Comparison of ENCODE assay signal across 14 cellular contexts in the genomic region with DNA sequence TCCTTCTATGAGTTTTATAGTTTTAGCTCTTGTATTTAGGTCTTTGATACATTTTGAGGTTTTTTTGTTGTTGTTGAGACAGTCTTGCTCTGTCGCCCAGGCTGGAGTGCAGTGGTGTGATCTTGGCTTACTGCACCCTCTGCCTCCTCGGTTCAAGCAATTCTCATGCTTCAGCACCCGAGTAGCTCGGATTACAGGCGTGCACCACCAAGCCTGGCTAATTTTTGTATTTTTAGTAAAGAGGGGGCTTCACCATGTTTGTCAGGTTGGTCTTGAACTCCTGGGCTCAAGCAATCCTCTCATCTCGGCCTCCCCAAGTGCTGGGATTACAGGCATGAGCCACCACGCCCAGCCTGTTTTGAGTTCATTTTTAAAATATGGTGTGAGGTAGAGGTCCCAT. TPM values are rescaled to one million over a fixed set of nuclear protein-coding genes. Genes with fewer than 3 reads are reported as not detected.
DNase-seq lines count a peak whose midpoint lies in the region; ATAC-seq, FAIRE-seq and TF ChIP-seq lines count a peak whose summit lies in the region.
"Had no signal": no experiment of that assay in that cellular context is flagged by ENCODE, and none has a peak within 500 bp of the region (broad histone marks: within the 10 kb centered on the region; RNA-seq: fewer than 3 reads in every experiment).

No MANE protein-coding gene starts in this region.

- H3K9ac ChIP-seq in endothelial cell of umbilical vein (replicated peaks; ENCODE audit: extremely low read depth, insufficient read depth, low read length): no peak overlapping the region
- no peak overlapping the region for H3K9ac ChIP-seq in skeletal muscle satellite cell (ENCODE audit: low read depth, low read length)

- POLR2A ChIA-PET in endothelial cell of umbilical vein (lab: Charles Lee): no interaction called here

- H3K9me3 ChIP-seq in endothelial cell of umbilical vein (replicated peaks; ENCODE audit: control insufficient read depth, insufficient read depth, low read length) (no peaks in the 10 kb centered on the region), skeletal muscle satellite cell (replicated peaks; ENCODE audit: low read length) (no peaks in the 10 kb centered on the region)

- intact Hi-C loops in endothelial cell of umbilical vein (cut with micrococcal nuclease): loop anchor here (2.0 kb wide), 1 partner anchor 15 kb away; no protein-coding TSS in a partner anchor

- H3K36me3 ChIP-seq in endothelial cell of umbilical vein (ENCODE audit: control insufficient read depth in 2 of 2, extremely low read depth in 1 of 2, insufficient read depth in 2 of 2, low read length in 2 of 2): no peaks in the 10 kb centered on the region
- H3K36me3 ChIP-seq in skeletal muscle satellite cell (ENCODE audit: insufficient read depth, low read length): no peaks in the 10 kb centered on the region

- H3K4me2 ChIP-seq in endothelial cell of umbilical vein (ENCODE audit: insufficient read depth, low read length) (no peak overlapping the region), skeletal muscle satellite cell (ENCODE audit: low read length) (peak overlapping the region; percentile 35)

- H3K27me3 Mint-ChIP-seq in activated CD8-positive, alpha-beta memory T cell treated with anti-CD3 and anti-CD28 coated beads, Interleukin-2, amount 10 ng/mL, durations not matched to agents 7 days and 5 days: no peaks in the 10 kb centered on the region
- no peaks in the 10 kb centered on the region for H3K27me3 Mint-ChIP-seq in T-helper 2 cell treated with Interferon-gamma antibody and Interleukin-4, amounts not matched to agents 5 μg/mL and 100 μg/mL, for 36 hours (ENCODE audit: low read depth)

- H3K79me2 ChIP-seq in endothelial cell of umbilical vein (ENCODE audit: control insufficient read depth, insufficient read depth, low read length): peaks cover 67% of the 10 kb centered on the region

- no peak for FAIRE-seq in endothelial cell of umbilical vein (lab: Jason Lieb, UNC)

- in situ Hi-C loops in GM13977 (cut with MboI; ENCODE audit: low pct_unique_long_range_greater_than_20kb, low sequenced_read_pairs, unreplicated experiment): no loop called here

- H3K4me1 ChIP-seq in endothelial cell of umbilical vein (ENCODE audit: control insufficient read depth, extremely low read depth, insufficient read depth, low read length) (peaks cover 14% of the 10 kb centered on the region), skeletal muscle satellite cell (ENCODE audit: control insufficient read depth, insufficient read depth, low read length) (peaks cover 18% of the 10 kb centered on the region)

- no peak for DNase-seq in activated CD8-positive, alpha-beta memory T cell treated with anti-CD3 and anti-CD28 coated beads, Interleukin-2, amount 10 ng/mL, durations not matched to agents 7 days and 5 days
- DNase-seq in activated CD8-positive, alpha-beta memory T cell treated with anti-CD3 and anti-CD28 coated beads, Interleukin-2, amount 50 U/mL, for 48 hours: no peak
- no peak for DNase-seq in T-helper 2 cell treated with Interferon-gamma antibody and Interleukin-4, amounts not matched to agents 5 μg/mL and 100 μg/mL, for 36 hours (ENCODE audit: low spot score)
- DNase-seq in endothelial cell of umbilical vein (ENCODE audit: low read depth, low spot score): no peak
- DNase-seq in GM13977 (ENCODE audit: low spot score): no peak
- no peak for DNase-seq in SIG-M5 treated with dmso at 0.1 percent for 504 hours (lab: John Stamatoyannopoulos, UW; ENCODE audit: unreplicated experiment)
- no peak for DNase-seq in MV-4-11 (lab: John Stamatoyannopoulos, UW)
- DNase-seq: activated gamma-delta T cell treated with Interleukin-2 at 50 U/mL for 16 hours; NCI-H1694 treated with DMSO at 0.1 percent for 48 hours; NCI-H748 treated with DMSO at 0.1 percent for 48 hours; stimulated activated CD4-positive, alpha-beta T cell treated with anti-CD3 and anti-CD28 coated beads, Interleukin-12 subunit alpha, Interleukin-12 subunit beta, amount 100 ng/mL, for 4 hours had no signal

- H3K4me1 Mint-ChIP-seq in activated CD8-positive, alpha-beta memory T cell treated with anti-CD3 and anti-CD28 coated beads, Interleukin-2, amount 10 ng/mL, durations not matched to agents 7 days and 5 days: peaks cover 36% of the 10 kb centered on the region
- H3K4me1 Mint-ChIP-seq in T-helper 2 cell treated with Interferon-gamma antibody and Interleukin-4, amounts not matched to agents 5 μg/mL and 100 μg/mL, for 36 hours (ENCODE audit: low read depth): peaks cover 37% of the 10 kb centered on the region

- no peaks in the 10 kb centered on the region for H3K27me3 ChIP-seq in endothelial cell of umbilical vein (ENCODE audit: control insufficient read depth in 2 of 2, insufficient read depth in 2 of 2, low read length in 2 of 2)
- H3K27me3 ChIP-seq in skeletal muscle satellite cell (ENCODE audit: control insufficient read depth, insufficient read depth, low read length): no peaks in the 10 kb centered on the region

- H3K9me3 Mint-ChIP-seq in activated CD8-positive, alpha-beta memory T cell treated with anti-CD3 and anti-CD28 coated beads, Interleukin-2, amount 10 ng/mL, durations not matched to agents 7 days and 5 days (ENCODE audit: low read depth): no peaks in the 10 kb centered on the region
- no peaks in the 10 kb centered on the region for H3K9me3 Mint-ChIP-seq in T-helper 2 cell treated with Interferon-gamma antibody and Interleukin-4, amounts not matched to agents 5 μg/mL and 100 μg/mL, for 36 hours

- dilution Hi-C loops in endothelial cell of umbilical vein (cut with MboI; ENCODE audit: extremely low pct_ligation_motif_present, low sequenced_read_pairs): no loop called here

- no peak overlapping the region for H3K4me3 ChIP-seq in endothelial cell of umbilical vein (replicated peaks in 1 of 3; ENCODE audit: insufficient read depth in 1 of 3, low read depth in 1 of 3, low read length in 3 of 3)
- H3K4me3 ChIP-seq in skeletal muscle satellite cell (ENCODE audit: low read length): no peak overlapping the region
- H3K4me3 ChIP-seq: K562 had no signal

- CTCF ChIA-PET in activated CD8-positive, alpha-beta memory T cell treated with anti-CD3 and anti-CD28 coated beads, Interleukin-2, amount 10 ng/mL, durations not matched to agents 7 days and 5 days (lab: Charles Lee): interaction anchor here (0.9 to 2.6 kb wide), 11 partner anchors 11 to 639 kb away, joined by 3 to 17 read pairs (median 4); partner anchors contain the start of genes CNEP1R1 and HEATR3
- CTCF ChIA-PET in endothelial cell of umbilical vein (lab: Charles Lee): interaction anchor here (0.9 to 4.1 kb wide), 6 partner anchors 11 to 142 kb away, joined by 3 to 32 read pairs (median 4); partner anchors contain the start of gene CNEP1R1

- BruUV-seq in endothelial cell of umbilical vein (replicated peaks; lab: Mats Ljungman, UMichigan): no TSS peak

- no peaks in the 10 kb centered on the region for H3K9me1 ChIP-seq in endothelial cell of umbilical vein (replicated peaks; ENCODE audit: control insufficient read depth, extremely low read depth, insufficient read depth, low read length)

- H4K20me1 ChIP-seq in endothelial cell of umbilical vein (replicated peaks; ENCODE audit: control insufficient read depth, extremely low read depth, insufficient read depth, low read length): no peaks in the 10 kb centered on the region

- no peak overlapping the region for H2AFZ ChIP-seq in endothelial cell of umbilical vein (ENCODE audit: low read depth, low read length)

- peak overlapping the region; percentile 32 for H3K4me3 Mint-ChIP-seq in activated CD8-positive, alpha-beta memory T cell treated with anti-CD3 and anti-CD28 coated beads, Interleukin-2, amount 10 ng/mL, durations not matched to agents 7 days and 5 days
- peak overlapping the region; percentile 65 for H3K4me3 Mint-ChIP-seq in T-helper 2 cell treated with Interferon-gamma antibody and Interleukin-4, amounts not matched to agents 5 μg/mL and 100 μg/mL, for 36 hours

- H3K27ac ChIP-seq in endothelial cell of umbilical vein (ENCODE audit: insufficient read depth, low read depth, low read length): peak overlapping the region; percentile 57

- peak overlapping the region; percentile 52 for H3K27ac Mint-ChIP-seq in activated CD8-positive, alpha-beta memory T cell treated with anti-CD3 and anti-CD28 coated beads, Interleukin-2, amount 10 ng/mL, durations not matched to agents 7 days and 5 days
- H3K27ac Mint-ChIP-seq in T-helper 2 cell treated with Interferon-gamma antibody and Interleukin-4, amounts not matched to agents 5 μg/mL and 100 μg/mL, for 36 hours: peak overlapping the region; percentile 55

- no peak for ATAC-seq in activated CD8-positive, alpha-beta memory T cell treated with anti-CD3 and anti-CD28 coated beads, Interleukin-2, amount 10 ng/mL, durations not matched to agents 7 days and 5 days
- ATAC-seq: Right ventricle myocardium inferior had no signal

- TF ChIP-seq CTCF in endothelial cell of umbilical vein (IDR thresholded peaks at IDR 0.05; ENCODE audit: extremely low read depth in 1 of 2, insufficient read depth in 1 of 2, low read depth in 1 of 2, low read length in 2 of 2) (no peak), GM13977 (IDR thresholded peaks at IDR 0.05; ENCODE audit: extremely low read depth, insufficient read depth, missing control alignments) (no peak)

- no peak for TF ChIP-seq POLR2A in endothelial cell of umbilical vein (IDR thresholded peaks at IDR 0.05; ENCODE audit: low read depth, low read length)

- H3K36me3 Mint-ChIP-seq in activated CD8-positive, alpha-beta memory T cell treated with anti-CD3 and anti-CD28 coated beads, Interleukin-2, amount 10 ng/mL, durations not matched to agents 7 days and 5 days: peaks cover 15% of the 10 kb centered on the region
- H3K36me3 Mint-ChIP-seq in T-helper 2 cell treated with Interferon-gamma antibody and Interleukin-4, amounts not matched to agents 5 μg/mL and 100 μg/mL, for 36 hours (ENCODE audit: low read depth): peaks cover 8% of the 10 kb centered on the region

TF ChIP-seq in endothelial cell of umbilical vein, 7 proteins besides CTCF, POLR2A, EP300 and RAD21 (continues in another document):
- no peak for TF ChIP-seq MAX (IDR thresholded peaks at IDR 0.05; ENCODE audit: insufficient read depth, insufficient read length)

RNA-seq across cellular contexts. Expression of gene TENT4B, which starts 14.5 kb away (rescaled TPM):
- 10 to 100 TPM; 18.5 to 19.7 TPM for total RNA-seq in activated CD8-positive, alpha-beta memory T cell treated with anti-CD3 and anti-CD28 coated beads, Interleukin-2, amount 10 ng/mL, durations not matched to agents 7 days and 5 days
- total RNA-seq in endothelial cell of umbilical vein: 13.1 TPM in 2 replicates
- 3.5 and 4.2 TPM in 2 replicates for polyA plus RNA-seq in endothelial cell of umbilical vein
- polyA plus RNA-seq in endothelial cell of umbilical vein (2011; cell fraction: cytosol; rRNA removed): 4.8 and 5.4 TPM in 2 replicates
- polyA plus RNA-seq in endothelial cell of umbilical vein (2011; cell fraction: nucleus; rRNA removed): 8.8 and 12.1 TPM in 2 replicates
- 7.6 and 7.7 TPM in 2 replicates for polyA plus RNA-seq in endothelial cell of umbilical vein (2012)
- polyA minus RNA-seq in endothelial cell of umbilical vein: 7.2 and 8.6 TPM in 2 replicates
- 10.3 TPM for polyA minus RNA-seq in endothelial cell of umbilical vein (2011; cell fraction: cytosol; rRNA and poly(A)+ RNA removed)
- 8.8 and 9.2 TPM in 2 replicates for polyA minus RNA-seq in endothelial cell of umbilical vein (2011; cell fraction: nucleus; rRNA and poly(A)+ RNA removed)
- 9.9 and 10.7 TPM in 2 replicates for total RNA-seq in skeletal muscle satellite cell (2012; rRNA removed)
